In genomic region chr5:15598294-15598902, GRCh38 we compare ENCODE assay signal across 8 cellular contexts.
DNase-seq lines count a peak whose midpoint lies in the region; ATAC-seq, FAIRE-seq and TF ChIP-seq lines count a peak whose summit lies in the region.

No MANE protein-coding gene starts in this region.

- TF ChIP-seq POLR2A in body of pancreas (IDR thresholded peaks at IDR 0.05) = no peak

- H3K4me3 ChIP-seq in LNCaP clone FGC (ENCODE audit: low read depth, low read length) (no peak overlapping the region), body of pancreas (no peak overlapping the region), pancreas (no peak overlapping the region), MG63 (no peak overlapping the region)

- TF ChIP-seq CTCF in LNCaP clone FGC (IDR thresholded peaks at IDR 0.05; ENCODE audit: control insufficient read depth, extremely low read depth, insufficient read depth) (peak; percentile 49), body of pancreas (IDR thresholded peaks at IDR 0.05) (peak in 4 of 7 experiments; percentile 1 to 40 (median 17)), pancreas (IDR thresholded peaks at IDR 0.05) (peak in 3 of 4 donors; percentile 16 to 46 (median 27))

- H3K27ac ChIP-seq in body of pancreas = no peak overlapping the region
- no peak overlapping the region for H3K27ac ChIP-seq in pancreas

- 58 to 59% methylated on average over 3 of the region's 3 CpGs for WGBS in body of pancreas, 2 donors
- WGBS in pancreas, 2 donors = 59 to 60% methylated on average over 3 of the region's 3 CpGs

- no peaks in the 10 kb centered on the region for H3K36me3 ChIP-seq in body of pancreas (replicated peaks in 1 of 2; ENCODE audit: insufficient read depth in 1 of 2, low read depth in 2 of 2)
- no peaks in the 10 kb centered on the region for H3K36me3 ChIP-seq in pancreas
- H3K36me3 ChIP-seq in MG63 = peaks cover 21% of the 10 kb centered on the region

- intact Hi-C loops in body of pancreas (cut with DNase I) = no loop called here
- intact Hi-C loops in pancreas (cut with DNase I) = no loop called here

- ATAC-seq in body of pancreas (no peak), pancreas (no peak), GM21619 (IDR thresholded peaks at IDR 0.05; ENCODE audit: unreplicated experiment) (no peak)

- H3K9me3 ChIP-seq in body of pancreas (no peaks in the 10 kb centered on the region), pancreas (no peaks in the 10 kb centered on the region), MG63 (no peaks in the 10 kb centered on the region)

- H3K4me1 ChIP-seq in body of pancreas (no peaks in the 10 kb centered on the region), pancreas (no peaks in the 10 kb centered on the region)

- DNase-seq in NCI-H2196 (lab: John Stamatoyannopoulos, UW; ENCODE audit: unreplicated experiment) = peak; percentile 29
- DNase-seq in NCI-H2196 treated with DMSO at 0.1 percent for 48 hours (lab: John Stamatoyannopoulos, UW; ENCODE audit: unreplicated experiment) = no peak
- DNase-seq in LNCaP clone FGC (ENCODE audit: low read depth) = peak; percentile 1
- DNase-seq in body of pancreas = no peak
- DNase-seq in pancreas = no peak
- no peak for DNase-seq in MG63
- no peak for DNase-seq in kidney glomerular epithelial cell (lab: John Stamatoyannopoulos, UW)

- H3K27me3 ChIP-seq in body of pancreas (no peaks in the 10 kb centered on the region), pancreas (no peaks in the 10 kb centered on the region), MG63 (no peaks in the 10 kb centered on the region)

- no peak for FAIRE-seq in pancreas (lab: Jason Lieb, UNC)

Comparison
In these comparisons a context has a peak if more than half of its experiments do, and no peak if none do; other contexts are left out.
1. DNase-seq: peak in NCI-H2196 (single experiment) and LNCaP clone FGC (single experiment); none in NCI-H2196 treated with DMSO at 0.1 percent for 48 hours (single experiment), body of pancreas (0 of 4), pancreas (0 of 6), MG63 (single experiment) and kidney glomerular epithelial cell (single experiment).
2. Peak in every context shown above with its lines, with median percentiles within 50 percentile points of each other: CTCF ChIP-seq.